ENCODE assay signal across 17 cellular contexts in the genomic region with DNA sequence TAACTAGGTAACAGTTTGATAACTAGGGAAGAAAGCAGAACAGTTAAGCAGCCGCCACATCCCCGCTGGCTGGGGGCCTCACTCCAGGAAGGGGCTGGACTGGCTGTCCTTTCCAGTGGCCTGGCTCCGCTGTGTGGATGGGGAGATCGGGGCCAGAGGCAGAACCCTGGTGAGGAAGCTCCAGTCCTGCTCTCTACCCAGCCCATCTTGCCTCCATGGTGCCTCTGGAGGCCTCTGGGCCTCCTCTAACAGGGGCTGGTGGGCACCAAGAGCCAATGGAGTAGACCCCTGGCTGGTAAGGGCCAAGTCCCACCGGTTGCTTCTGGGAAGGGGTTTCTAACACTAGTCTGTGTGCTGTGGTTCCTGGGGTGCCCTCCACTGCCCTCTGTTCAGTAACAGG. TPM values are rescaled to one million over a fixed set of nuclear protein-coding genes. Genes with fewer than 3 reads are reported as not detected.
DNase-seq lines count a peak whose midpoint lies in the region; TF ChIP-seq lines count a peak whose summit lies in the region.
"Had no signal": no experiment of that assay in that cellular context is flagged by ENCODE, and none has a peak within 500 bp of the region (broad histone marks: within the 10 kb centered on the region; RNA-seq: fewer than 3 reads in every experiment).

No MANE protein-coding gene starts in this region.

- H3K27me3 ChIP-seq in NT2/D1 (ENCODE audit: insufficient read depth, insufficient read length): no peaks in the 10 kb centered on the region
- no peaks in the 10 kb centered on the region for H3K27me3 ChIP-seq in dorsolateral prefrontal cortex
- H3K27me3 ChIP-seq in sigmoid colon: no peaks in the 10 kb centered on the region
- H3K27me3 ChIP-seq: heart right ventricle, right atrium auricular region had no signal

- intact Hi-C loops in dorsolateral prefrontal cortex (cut with DNase I) (no loop called here), posterior vena cava (cut with DNase I) (loop anchor here in 1 of 2 donors (10.0 kb wide), 1 partner anchor 960 kb away; no protein-coding TSS in a partner anchor), sigmoid colon (cut with DNase I) (no loop called here)

- WGBS in sigmoid colon, 2 donors: 92 to 96% methylated on average over 5 of the region's 5 CpGs

- no peak for TF ChIP-seq EP300 in sigmoid colon (IDR thresholded peaks at IDR 0.05)

- TF ChIP-seq CTCF in C4-2B (conservative IDR thresholded peaks at IDR 0.05) (no peak), dorsolateral prefrontal cortex (IDR thresholded peaks at IDR 0.05 in 54 of 56, conservative IDR thresholded peaks at IDR 0.05 in 2 of 56; ENCODE audit: low read depth in 1 of 56, partially characterized antibody in 56 of 56) (no peak), sigmoid colon (IDR thresholded peaks at IDR 0.05) (no peak)

- DNase-seq in NT2/D1 (ENCODE audit: low read depth, low spot score) (no peak), dorsolateral prefrontal cortex (peak in 1 of 10 donors; percentile 49), posterior vena cava (ENCODE audit: low spot score) (peak; percentile 69), sigmoid colon (no peak), NCI-H345 treated with DMSO at 0.1 percent for 48 hours (lab: John Stamatoyannopoulos, UW; ENCODE audit: unreplicated experiment) (no peak), cerebellar nuclear complex (lab: John Stamatoyannopoulos, UW) (no peak), NCI-H82 treated with DMSO at 0.1 percent for 48 hours (lab: John Stamatoyannopoulos, UW; ENCODE audit: unreplicated experiment) (no peak)
- DNase-seq: activated CD4-positive, alpha-beta T cell treated with anti-CD3 and anti-CD28 coated beads for 1 hour; activated CD8-positive, alpha-beta memory T cell treated with anti-CD3 and anti-CD28 coated beads, Interleukin-2, amount 10 ng/mL, durations not matched to agents 7 days and 5 days; activated gamma-delta T cell treated with Interleukin-2 at 50 U/mL for 16 hours; heart right ventricle; islet precursor cell; NCI-H187 treated with DMSO at 0.1 percent for 48 hours; NCI-H510A; stimulated activated CD4-positive, alpha-beta T cell treated with anti-CD3 and anti-CD28 coated beads, Interleukin-1b, Interleukin-23, amount 100 ng/mL, for 48 hours had no signal

- H3K4me3 ChIP-seq in NT2/D1 (ENCODE audit: insufficient read length, low read depth) (no peak overlapping the region), dorsolateral prefrontal cortex (peak overlapping the region in 54 of 59 donors; percentile 0 to 99 (median 96)), sigmoid colon (no peak overlapping the region)
- H3K4me3 ChIP-seq: heart right ventricle, right atrium auricular region had no signal

- H3K36me3 ChIP-seq in NT2/D1 (ENCODE audit: insufficient read depth, insufficient read length, low read length) (peaks cover 75% of the 10 kb centered on the region), sigmoid colon (peaks cover 30 to 89% (median 50%) of the 10 kb centered on the region in 4 donors)

- no peaks in the 10 kb centered on the region for H3K4me1 ChIP-seq in NT2/D1 (ENCODE audit: insufficient read depth, insufficient read length)
- H3K4me1 ChIP-seq in sigmoid colon: peaks cover 0 to 62% (median 33%) of the 10 kb centered on the region in 4 donors

- H3K9ac ChIP-seq in NT2/D1 (ENCODE audit: insufficient read length, low read depth): peak overlapping the region; percentile 12

- no peak for TF ChIP-seq POLR2A in sigmoid colon (IDR thresholded peaks at IDR 0.05)

- no peaks in the 10 kb centered on the region for H3K9me3 ChIP-seq in NT2/D1 (ENCODE audit: insufficient read depth, low read length)
- no peaks in the 10 kb centered on the region for H3K9me3 ChIP-seq in sigmoid colon
- H3K9me3 ChIP-seq: heart right ventricle, right atrium auricular region had no signal

- H3K27ac ChIP-seq in C4-2B (peak overlapping the region; percentile 77; the same call in 1 of the 2 replicates), dorsolateral prefrontal cortex (peak overlapping the region; percentile 72 to 100 (median 98)), sigmoid colon (peak overlapping the region in 1 of 4 donors; percentile 72)
- H3K27ac ChIP-seq: right atrium auricular region had no signal

RNA-seq across cellular contexts. Expression of a gene that starts 8.1 kb away (rescaled TPM):
- total RNA-seq in dorsolateral prefrontal cortex: 1,000 to 10,000 TPM in 25 of 120 experiments, 100 to 1,000 TPM in 95; 166 to 3,303 (median 637) TPM
- total RNA-seq in posterior vena cava: 10 to 100 TPM; 53.6 to 53.9 TPM
- total RNA-seq in sigmoid colon: 10 to 100 TPM; 52.0 to 71.3 (median 65.2) TPM
- 10 to 100 TPM; 24.0 to 48.0 (median 25.2) TPM for polyA plus RNA-seq in sigmoid colon

RNA-seq across cellular contexts. Expression of a gene that starts 42.6 kb away (rescaled TPM):
- 100 to 1,000 TPM in 114 of 120 experiments, 10 to 100 TPM in 6; 88.3 to 157 (median 125) TPM for total RNA-seq in dorsolateral prefrontal cortex
- 10 to 100 TPM; 57.0 TPM for total RNA-seq in posterior vena cava
- 10 to 100 TPM; 46.7 to 57.1 (median 49.6) TPM for total RNA-seq in sigmoid colon
- polyA plus RNA-seq in sigmoid colon: 10 to 100 TPM; 90.1 to 91.6 (median 90.1) TPM

RNA-seq across cellular contexts. Expression of a gene that starts 44.2 kb away (rescaled TPM):
- 10 to 100 TPM in 1 of 120 experiments, 1 to 10 TPM in 119; 1.9 to 10.7 (median 5.1) TPM for total RNA-seq in dorsolateral prefrontal cortex
- 1 to 10 TPM in 1 of 2 donors, under 1 TPM in 1; 0.74 to 1.2 TPM for total RNA-seq in posterior vena cava
- total RNA-seq in sigmoid colon: 1 to 10 TPM; 1.4 to 2.2 (median 1.6) TPM
- polyA plus RNA-seq in sigmoid colon: under 1 TPM in 1 of 3 donors, not detected in 2; 0.41 TPM

RNA-seq across cellular contexts. Expression of a gene that starts 45.2 kb away (rescaled TPM):
- 10 to 100 TPM in 106 of 120 experiments, 1 to 10 TPM in 14; 8.1 to 21.5 (median 12.5) TPM for total RNA-seq in dorsolateral prefrontal cortex
- total RNA-seq in posterior vena cava: 10 to 100 TPM; 28.3 TPM
- 10 to 100 TPM; 28.5 to 35.4 (median 30.8) TPM for total RNA-seq in sigmoid colon
- 10 to 100 TPM; 32.6 to 34.8 (median 34.2) TPM for polyA plus RNA-seq in sigmoid colon

RNA-seq across cellular contexts. Expression of a gene that starts 55.9 kb away (rescaled TPM):
- 100 to 1,000 TPM in 13 of 120 experiments, 10 to 100 TPM in 107; 51.8 to 126 (median 85.4) TPM for total RNA-seq in dorsolateral prefrontal cortex
- 100 to 1,000 TPM in 1 of 2 donors, 10 to 100 TPM in 1; 97.5 to 101 TPM for total RNA-seq in posterior vena cava
- 10 to 100 TPM; 41.0 to 56.2 (median 44.7) TPM for total RNA-seq in sigmoid colon
- 10 to 100 TPM; 27.0 to 55.1 (median 33.3) TPM for polyA plus RNA-seq in sigmoid colon

Comparison
In these comparisons a context has a peak if more than half of its experiments do, and no peak if none do; other contexts are left out.
1. H3K4me3 ChIP-seq: peak in dorsolateral prefrontal cortex (54 of 59); none in NT2/D1 (single experiment) and sigmoid colon (0 of 4).